8 cellular contexts compared by ENCODE assay signal in genomic region chr15:75508741-75509532, GRCh38. TPM values are rescaled to one million over a fixed set of nuclear protein-coding genes. Genes with fewer than 3 reads are reported as not detected.
DNase-seq lines count a peak whose midpoint lies in the region; ATAC-seq and TF ChIP-seq lines count a peak whose summit lies in the region.

No MANE protein-coding gene starts in this region.

- no peak overlapping the region for H3K27ac ChIP-seq in MM.1S (ENCODE audit: low read length)

- no peaks in the 10 kb centered on the region for H3K27me3 ChIP-seq in MM.1S (replicated peaks; ENCODE audit: insufficient read depth, low read length)

- no peak overlapping the region for H3K9ac ChIP-seq in MM.1S (ENCODE audit: low read length)

- no peaks in the 10 kb centered on the region for H3K9me3 ChIP-seq in MM.1S (replicated peaks; ENCODE audit: insufficient read depth, low read length)

- peak; percentile 5 for DNase-seq in activated gamma-delta T cell treated with Interleukin-2 at 50 U/mL for 16 hours
- no peak for DNase-seq in activated gamma-delta T cell (lab: John Stamatoyannopoulos, UW)
- peak; percentile 28 for DNase-seq in MM.1S
- DNase-seq in astrocyte of the cerebellum (ENCODE audit: low read depth), result peak; percentile 39
- no peak for DNase-seq in left lobe of liver (ENCODE audit: low spot score)
- DNase-seq in NCI-H524 treated with DMSO at 0.1 percent for 48 hours (lab: John Stamatoyannopoulos, UW), result no peak
- no peak for DNase-seq in stimulated activated CD8-positive, alpha-beta memory T cell treated with anti-CD3 and anti-CD28 coated beads, Interleukin-4, amount 100 ng/mL, for 48 hours

- no peaks in the 10 kb centered on the region for H3K79me2 ChIP-seq in MM.1S (ENCODE audit: low read length)

- no peaks in the 10 kb centered on the region for H4K20me1 ChIP-seq in MM.1S (ENCODE audit: insufficient read depth, low read length)

- H3K36me3 ChIP-seq in MM.1S (replicated peaks; ENCODE audit: insufficient read depth, low read length), result no peaks in the 10 kb centered on the region

- no peak overlapping the region for H2AFZ ChIP-seq in MM.1S (ENCODE audit: low read length)

- H3K4me1 ChIP-seq in MM.1S (ENCODE audit: low read length), result no peaks in the 10 kb centered on the region

- H3F3A ChIP-seq in MM.1S (ENCODE audit: insufficient read depth, low read length), result no peaks in the 10 kb centered on the region

- no peak overlapping the region for H3K4me2 ChIP-seq in MM.1S (ENCODE audit: low read depth, low read length)

- H3K9me2 ChIP-seq in MM.1S (replicated peaks; ENCODE audit: insufficient read depth, low read length), result no peaks in the 10 kb centered on the region

- in situ Hi-C loops in astrocyte of the cerebellum (cut with HindIII; ENCODE audit: low sequenced_read_pairs), result loop anchor here (5.0 kb wide), 1 partner anchor 68 kb away; the partner anchor contains the start of gene PTPN9

- TF ChIP-seq CTCF in MM.1S (IDR thresholded peaks at IDR 0.05; ENCODE audit: low read length), result peak; percentile 48
- peak; percentile 78 for TF ChIP-seq CTCF in astrocyte of the cerebellum (IDR thresholded peaks at IDR 0.05; ENCODE audit: low read depth, low read length, missing control alignments)

- ATAC-seq in left lobe of liver, result peak; percentile 90
- ATAC-seq in GM18861 (IDR thresholded peaks at IDR 0.05; ENCODE audit: unreplicated experiment), result no peak

- no peak overlapping the region for H3K4me3 ChIP-seq in MM.1S (ENCODE audit: low read length)
- no peak overlapping the region for H3K4me3 ChIP-seq in astrocyte of the cerebellum (ENCODE audit: low read depth, low read length)

RNA-seq across cellular contexts. Expression of gene SIN3A, which starts 57.4 kb away (rescaled TPM):
- 23.3 TPM for total RNA-seq in left lobe of liver

Comparison
In these comparisons a context has a peak if more than half of its experiments do, and no peak if none do; other contexts are left out.
1. DNase-seq: peak in activated gamma-delta T cell treated with Interleukin-2 at 50 U/mL for 16 hours (single experiment), MM.1S (single experiment) and astrocyte of the cerebellum (single experiment); none in activated gamma-delta T cell (single experiment), left lobe of liver (single experiment), NCI-H524 treated with DMSO at 0.1 percent for 48 hours (single experiment) and stimulated activated CD8-positive, alpha-beta memory T cell treated with anti-CD3 and anti-CD28 coated beads, Interleukin-4, amount 100 ng/mL, for 48 hours (single experiment).